In genomic region chr12:49560695-49561094, GRCh38 we compare ENCODE assay signal across 20 cellular contexts. TPM values are rescaled to one million over a fixed set of nuclear protein-coding genes. Genes with fewer than 3 reads are reported as not detected.
"Had no signal": no experiment of that assay in that cellular context is flagged by ENCODE, and none has a peak within 500 bp of the region (broad histone marks: within the 10 kb centered on the region; RNA-seq: fewer than 3 reads in every experiment).

No MANE protein-coding gene starts in this region.

- H3K27ac Mint-ChIP-seq: brain; nephron; T-helper 2 cell treated with Interferon-gamma antibody and Interleukin-4, amounts not matched to agents 5 μg/mL and 100 μg/mL, for 36 hours; type B pancreatic cell; WTC11 had no signal

- DNase-seq: activated CD4-positive, alpha-beta T cell treated with anti-CD3 and anti-CD28 coated beads, Interleukin-2, amount 10 ng/mL, durations not matched to agents 24 days and 14 days; activated effector memory CD4-positive, alpha-beta T cell treated with Interleukin-2 at 50 U/mL for 16 hours; anterior cingulate cortex; caudate nucleus; colonic mucosa; erythroblast; midbrain; nucleus accumbens; stimulated activated CD4-positive, alpha-beta T cell treated with anti-CD3 and anti-CD28 coated beads, Interleukin-2, amount 100 ng/mL, for 24 hours; SW 1271; testis had no signal

- H3K4me1 Mint-ChIP-seq: brain, WTC11 had no signal

- H3K9me3 ChIP-seq: colonic mucosa, testis had no signal

- H3K9me3 Mint-ChIP-seq: activated CD4-positive, alpha-beta T cell treated with anti-CD3 and anti-CD28 coated beads, Interleukin-2, amount 10 ng/mL, durations not matched to agents 24 days and 14 days; brain; nephron; T-helper 2 cell treated with Interferon-gamma antibody and Interleukin-4, amounts not matched to agents 5 μg/mL and 100 μg/mL, for 36 hours; type B pancreatic cell; WTC11 had no signal

- H3K27ac ChIP-seq: colonic mucosa, testis had no signal

- H3K4me3 Mint-ChIP-seq: activated CD4-positive, alpha-beta T cell treated with anti-CD3 and anti-CD28 coated beads, Interleukin-2, amount 10 ng/mL, durations not matched to agents 24 days and 14 days; brain; nephron; T-helper 2 cell treated with Interferon-gamma antibody and Interleukin-4, amounts not matched to agents 5 μg/mL and 100 μg/mL, for 36 hours; type B pancreatic cell; WTC11 had no signal

- H3K4me1 ChIP-seq: colonic mucosa, testis had no signal

- ATAC-seq: left lobe of liver, WTC11 had no signal

- FAIRE-seq: frontal cortex, keratinocyte had no signal

- H3K4me3 ChIP-seq: colonic mucosa, testis had no signal

- H3K27me3 Mint-ChIP-seq: activated CD4-positive, alpha-beta T cell treated with anti-CD3 and anti-CD28 coated beads, Interleukin-2, amount 10 ng/mL, durations not matched to agents 24 days and 14 days; type B pancreatic cell had no signal

RNA-seq across cellular contexts. Expression of gene KCNH3, which starts 21.9 kb away (rescaled TPM):
- total RNA-seq: lung microvascular endothelial cell had no signal
